ENCODE assay signal across 21 cellular contexts in genomic region chr7:152395115-152395514, GRCh38. TPM values are rescaled to one million over a fixed set of nuclear protein-coding genes. Genes with fewer than 3 reads are reported as not detected.
DNase-seq lines count a peak whose midpoint lies in the region; ATAC-seq, FAIRE-seq and TF ChIP-seq lines count a peak whose summit lies in the region.
"Had no signal": no experiment of that assay in that cellular context is flagged by ENCODE, and none has a peak within 500 bp of the region (broad histone marks: within the 10 kb centered on the region; RNA-seq: fewer than 3 reads in every experiment).

No MANE protein-coding gene starts in this region.

- peaks cover 66% of the 10 kb centered on the region for H3K79me2 ChIP-seq in HepG2 (ENCODE audit: insufficient read depth, low read length)

- 85% methylated on average over 7 of the region's 7 CpGs for WGBS in HepG2 (ENCODE audit: low lambda C conversion rate)
- WGBS in right lobe of liver (ENCODE audit: insufficient coverage, low coverage, low lambda C conversion rate, missing lambda C conversion rate): 79% methylated on average over 6 of the region's 7 CpGs

- intact Hi-C loops in HepG2 (cut with micrococcal nuclease; ENCODE audit: unreplicated experiment): no loop called here
- intact Hi-C loops in right lobe of liver (cut with DNase I): no loop called here

- POLR2A ChIA-PET in HepG2 (lab: Yijun Ruan, JAX): interaction anchor here (0.6 kb wide), 1 partner anchor 10 kb away, joined by 3 read pairs; no protein-coding TSS in a partner anchor

- no peaks in the 10 kb centered on the region for H3K36me3 ChIP-seq in HepG2 (replicated peaks in 1 of 2; ENCODE audit: control insufficient read depth in 1 of 2, insufficient read depth in 2 of 2, low read length in 2 of 2)
- H3K36me3 ChIP-seq in right lobe of liver: no peaks in the 10 kb centered on the region
- H3K36me3 ChIP-seq: gastrocnemius medialis, spleen had no signal

- no peak for TF ChIP-seq EP300 in HepG2 (IDR thresholded peaks at IDR 0.05; ENCODE audit: low read depth in 2 of 2, low read length in 2 of 2)
- no peak for TF ChIP-seq EP300 in HepG2 (CRISPR knock-in tag; IDR thresholded peaks at IDR 0.05; ENCODE audit: borderline replicate concordance)

- H3K27ac ChIP-seq in HepG2 (ENCODE audit: extremely low read length, insufficient read depth, low read length): no peak overlapping the region
- no peak overlapping the region for H3K27ac ChIP-seq in right lobe of liver
- H3K27ac ChIP-seq: C4-2B, gastrocnemius medialis, spleen had no signal

- CTCF ChIA-PET in HepG2 (lab: Yijun Ruan, JAX; ENCODE audit: low intra/inter-chr PET ratio, low total read pairs): no interaction called here

- no TSS peak for BruUV-seq in HepG2 (replicated peaks; lab: Mats Ljungman, UMichigan)

- H4K20me1 ChIP-seq in HepG2 (ENCODE audit: insufficient read depth, low read length): 0 out of 2 replicates have a peak, but pooled peaks cover 3% of the 10 kb centered on the region

- no peak for ATAC-seq in HepG2
- ATAC-seq in right lobe of liver: no peak
- ATAC-seq: left cardiac atrium; natural killer cell treated with Interleukin-12 subunit alpha and Interleukin-12 subunit beta and Interleukin-15 and Interleukin-18, amount 100 ng/mL, for 72 hours had no signal

- no peak overlapping the region for H2AFZ ChIP-seq in HepG2 (ENCODE audit: low read length)

- TF ChIP-seq POLR2A in HepG2 (IDR thresholded peaks at IDR 0.05; ENCODE audit: insufficient read depth in 1 of 2, low read depth in 2 of 2, low read length in 2 of 2) (no peak), right lobe of liver (IDR thresholded peaks at IDR 0.05) (no peak)

- in situ Hi-C loops in HepG2 (cut with HindIII; ENCODE audit: extremely low pct_ligation_motif_present, low pct_unique_long_range_greater_than_20kb) (no loop called here), astrocyte of the spinal cord (cut with HindIII; ENCODE audit: low sequenced_read_pairs) (no loop called here)

- H3K4me3 ChIP-seq in HepG2 (replicated peaks in 1 of 3; ENCODE audit: insufficient read depth in 1 of 3, low read depth in 2 of 3, low read length in 3 of 3) (no peak overlapping the region), right lobe of liver (no peak overlapping the region), astrocyte of the spinal cord (ENCODE audit: low read depth, low read length) (no peak overlapping the region)
- H3K4me3 ChIP-seq: gastrocnemius medialis, spleen had no signal

- no peak overlapping the region for H3K9ac ChIP-seq in HepG2 (ENCODE audit: insufficient read depth, low read depth, low read length)

- DNase-seq in HepG2 (ENCODE audit: low spot score): no peak
- DNase-seq in right lobe of liver: no peak
- DNase-seq in astrocyte of the spinal cord (ENCODE audit: low read depth, low spot score): peak; percentile 60
- DNase-seq in iris pigment epithelial cell (ENCODE audit: low read depth): peak; percentile 88
- peak; percentile 17 for DNase-seq in urothelium cell line (ENCODE audit: low spot score)
- DNase-seq in activated CD4-positive, alpha-beta T cell treated with anti-CD3 and anti-CD28 coated beads, Interleukin-2, amount 50 U/mL, for 48 hours: no peak
- no peak for DNase-seq in dedifferentiated amniotic fluid mesenchymal stem cell (ENCODE audit: extremely low spot score)
- no peak for DNase-seq in AML-193 (lab: John Stamatoyannopoulos, UW)
- DNase-seq: activated naive CD4-positive, alpha-beta T cell treated with anti-CD3 and anti-CD28 coated beads, Interleukin-2, amount 10 ng/mL, durations not matched to agents 7 days and 5 days; gastrocnemius medialis; HFFc6; left cardiac atrium; NCI-H1417 treated with DMSO at 0.1 percent for 48 hours; NCI-H2171; NCI-H69; SHP77; spleen; T-helper 1 cell had no signal

- no peak overlapping the region for H3K4me2 ChIP-seq in HepG2 (ENCODE audit: low read depth, low read length)

- H3K9me3 ChIP-seq in HepG2 (ENCODE audit: low read length) (no peaks in the 10 kb centered on the region), right lobe of liver (no peaks in the 10 kb centered on the region)
- H3K9me3 ChIP-seq: gastrocnemius medialis, spleen had no signal

- TF ChIP-seq CTCF in HepG2 (CRISPR knock-in tag; IDR thresholded peaks at IDR 0.05): no peak
- TF ChIP-seq CTCF in right lobe of liver (IDR thresholded peaks at IDR 0.05): no peak
- no peak for TF ChIP-seq CTCF in astrocyte of the spinal cord (IDR thresholded peaks at IDR 0.05; ENCODE audit: low read depth, low read length)

- no peaks in the 10 kb centered on the region for H3K4me1 ChIP-seq in HepG2 (ENCODE audit: insufficient read depth, low read length)
- H3K4me1 ChIP-seq in right lobe of liver: no peaks in the 10 kb centered on the region

- FAIRE-seq in HepG2 (lab: Jason Lieb, UNC): no peak
- FAIRE-seq in urothelium cell line (lab: Jason Lieb, UNC): no peak
- FAIRE-seq: GM12891 had no signal

- H3K27me3 ChIP-seq in HepG2 (ENCODE audit: control insufficient read depth in 1 of 2, insufficient read depth in 2 of 2, low read length in 2 of 2) (no peaks in the 10 kb centered on the region), right lobe of liver (no peaks in the 10 kb centered on the region)
- H3K27me3 ChIP-seq: gastrocnemius medialis, spleen had no signal

- no peak for TF ChIP-seq RAD21 in HepG2 (CRISPR knock-in tag; IDR thresholded peaks at IDR 0.05)

TF ChIP-seq in HepG2, 621 proteins besides CTCF, POLR2A, EP300 and RAD21:
- no peak for TF ChIP-seq ZNF343 (CRISPR knock-in tag; IDR thresholded peaks at IDR 0.05)
- no peak for TF ChIP-seq SMC3 (IDR thresholded peaks at IDR 0.05; ENCODE audit: low read length)
- no peak for TF ChIP-seq ISL2 (CRISPR knock-in tag; IDR thresholded peaks at IDR 0.05)
- TF ChIP-seq ZNF577 (CRISPR knock-in tag; IDR thresholded peaks at IDR 0.05; ENCODE audit: borderline replicate concordance, low read depth): no peak
- TF ChIP-seq ZSCAN22 (CRISPR knock-in tag; IDR thresholded peaks at IDR 0.05): no peak
- no peak for TF ChIP-seq CHD2 (IDR thresholded peaks at IDR 0.05; ENCODE audit: low read depth, low read length)
- TF ChIP-seq FOSL2 (CRISPR knock-in tag; IDR thresholded peaks at IDR 0.05): peak; percentile 56
- no peak for TF ChIP-seq HDAC1 (CRISPR knock-in tag; IDR thresholded peaks at IDR 0.05)
- TF ChIP-seq CEBPB (IDR thresholded peaks at IDR 0.05; ENCODE audit: borderline replicate concordance, low read depth, low read length): peak; percentile 20; the same call in 1 of the 2 replicates
- no peak for TF ChIP-seq NONO (IDR thresholded peaks at IDR 0.05)
- no peak for TF ChIP-seq NONO (CRISPR knock-in tag; conservative IDR thresholded peaks at IDR 0.05)
- no peak for TF ChIP-seq ARID3A (IDR thresholded peaks at IDR 0.05; ENCODE audit: low read depth, low read length)
- TF ChIP-seq HNRNPK (IDR thresholded peaks at IDR 0.05; ENCODE audit: low read depth, low read length, poor library complexity, severe bottlenecking): no peak
- TF ChIP-seq KLF6 (CRISPR knock-in tag; IDR thresholded peaks at IDR 0.05): no peak
- TF ChIP-seq ZNF10 (CRISPR knock-in tag; IDR thresholded peaks at IDR 0.05; ENCODE audit: borderline replicate concordance, low read depth): no peak
- TF ChIP-seq ZZZ3 (CRISPR knock-in tag; IDR thresholded peaks at IDR 0.05; ENCODE audit: borderline replicate concordance): no peak
- peak; percentile 79 for TF ChIP-seq ZNF121 (CRISPR knock-in tag; IDR thresholded peaks at IDR 0.05)
- no peak for TF ChIP-seq ZSCAN9 (CRISPR knock-in tag; IDR thresholded peaks at IDR 0.05; ENCODE audit: borderline replicate concordance)
- no peak for TF ChIP-seq CEBPG (CRISPR knock-in tag; IDR thresholded peaks at IDR 0.05)
- no peak for TF ChIP-seq ZNF207 (IDR thresholded peaks at IDR 0.05; ENCODE audit: borderline replicate concordance)

RNA-seq across cellular contexts. Expression of gene KMT2C, which starts 40.7 kb away (rescaled TPM):
- total RNA-seq in HepG2 (2016; rRNA removed; fragmentation: Illumina TruSeq; extraction: Trizol) (14.4 and 22.9 TPM in 2 replicates), right lobe of liver (10 to 100 TPM; 20.6 to 32.0 (median 29.9) TPM)
- 27.0 and 27.7 TPM in 2 replicates for total RNA-seq in HepG2 (2016; cell fraction: cytosol; rRNA removed; fragmentation: Illumina TruSeq; extraction: Trizol; ENCODE audit: low read depth)
- total RNA-seq in HepG2 (2016; cell fraction: insoluble cytoplasmic fraction; rRNA removed; fragmentation: Illumina TruSeq; extraction: Trizol): 14.4 and 19.1 TPM in 2 replicates
- total RNA-seq in HepG2 (2016; cell fraction: membrane; rRNA removed; fragmentation: Illumina TruSeq; extraction: Trizol): 17.0 and 21.9 TPM in 2 replicates
- total RNA-seq in HepG2 (2016; cell fraction: nucleus; rRNA removed; fragmentation: Illumina TruSeq; extraction: Trizol): 48.1 and 51.6 TPM in 2 replicates
- 7.1 and 7.5 TPM in 2 replicates for polyA plus RNA-seq in HepG2 (2011; rRNA removed)
- polyA plus RNA-seq in HepG2 (2011; cell fraction: cytosol; rRNA removed): 4.1 and 6.3 TPM in 2 replicates
- 15.2 and 17.5 TPM in 2 replicates for polyA plus RNA-seq in HepG2 (2011; cell fraction: nucleus; rRNA removed)
- polyA plus RNA-seq in HepG2 (2012): 11.9 and 12.7 TPM in 2 replicates
- 0.25 and 0.36 TPM in 2 replicates for polyA plus RNA-seq in HepG2 (2016; cell fraction: cytosol; fragmentation: Illumina TruSeq; extraction: Trizol; ENCODE audit: low read depth)
- polyA plus RNA-seq in HepG2 (2016; cell fraction: insoluble cytoplasmic fraction; fragmentation: Illumina TruSeq; extraction: Trizol; ENCODE audit: low read depth): 5.8 and 7.4 TPM in 2 replicates
- polyA plus RNA-seq in HepG2 (2016; cell fraction: membrane; fragmentation: Illumina TruSeq; extraction: Trizol; ENCODE audit: low read depth): 0.54 and 1.00 TPM in 2 replicates
- 14.9 and 20.0 TPM in 2 replicates for polyA plus RNA-seq in HepG2 (2016; cell fraction: nucleus; fragmentation: Illumina TruSeq; extraction: Trizol; ENCODE audit: insufficient read depth, low read depth)
- polyA minus RNA-seq in HepG2 (2011; rRNA and poly(A)+ RNA removed; ENCODE audit: low replicate concordance): 22.0 and 25.5 TPM in 2 replicates
- 17.4 and 19.6 TPM in 2 replicates for polyA minus RNA-seq in HepG2 (2011; cell fraction: cytosol; rRNA and poly(A)+ RNA removed)
- 87.2 and 102 TPM in 2 replicates for polyA minus RNA-seq in HepG2 (2011; cell fraction: nucleus; rRNA and poly(A)+ RNA removed)

Comparison
In these comparisons a context has a peak if more than half of its experiments do, and no peak if none do; other contexts are left out.
1. DNase-seq: peak in astrocyte of the spinal cord (single experiment), iris pigment epithelial cell (single experiment) and urothelium cell line (single experiment); none in HepG2 (single experiment), right lobe of liver (0 of 3), activated CD4-positive, alpha-beta T cell treated with anti-CD3 and anti-CD28 coated beads, Interleukin-2, amount 50 U/mL, for 48 hours (0 of 2), dedifferentiated amniotic fluid mesenchymal stem cell (single experiment) and AML-193 (0 of 2).